Comparison of ENCODE assay signal across 2 cellular contexts in genomic region chr1:40715660-40716059, GRCh38.
A peak's percentile ranks its signal among the peaks of the same experiment; 100 is the strongest.
TF ChIP-seq lines count a peak whose summit lies in the region.

No MANE protein-coding gene starts in this region.

TF ChIP-seq in A549, 52 proteins besides CTCF, POLR2A, EP300 and RAD21:
- TF ChIP-seq, protein P1, sequence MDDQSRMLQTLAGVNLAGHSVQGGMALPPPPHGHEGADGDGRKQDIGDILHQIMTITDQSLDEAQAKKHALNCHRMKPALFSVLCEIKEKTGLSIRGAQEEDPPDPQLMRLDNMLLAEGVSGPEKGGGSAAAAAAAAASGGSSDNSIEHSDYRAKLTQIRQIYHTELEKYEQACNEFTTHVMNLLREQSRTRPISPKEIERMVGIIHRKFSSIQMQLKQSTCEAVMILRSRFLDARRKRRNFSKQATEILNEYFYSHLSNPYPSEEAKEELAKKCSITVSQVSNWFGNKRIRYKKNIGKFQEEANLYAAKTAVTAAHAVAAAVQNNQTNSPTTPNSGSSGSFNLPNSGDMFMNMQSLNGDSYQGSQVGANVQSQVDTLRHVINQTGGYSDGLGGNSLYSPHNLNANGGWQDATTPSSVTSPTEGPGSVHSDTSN (IDR thresholded peaks at IDR 0.05): no peak
TF ChIP-seq in A549: peak in this region for 0.

TF ChIP-seq in liver, 16 proteins besides CTCF, POLR2A, EP300 and RAD21 (continued from another document):
- TF ChIP-seq MAX (IDR thresholded peaks at IDR 0.05): no peak
- TF ChIP-seq RXRA (IDR thresholded peaks at IDR 0.05): peak; percentile 71 to 74
- peak; percentile 62 to 65 for TF ChIP-seq HNF4A (conservative IDR thresholded peaks at IDR 0.05)
- TF ChIP-seq FOXA2 (IDR thresholded peaks at IDR 0.05): peak; percentile 15
- TF ChIP-seq ATF3 (IDR thresholded peaks at IDR 0.05): no peak
- TF ChIP-seq NR2F2 (IDR thresholded peaks at IDR 0.05): peak; percentile 30
- no peak for TF ChIP-seq FOXA1 (IDR thresholded peaks at IDR 0.05)
- TF ChIP-seq EGR1 (IDR thresholded peaks at IDR 0.05; ENCODE audit: low read depth in 2 of 2): no peak
- no peak for TF ChIP-seq GABPA (IDR thresholded peaks at IDR 0.05 in 1 of 2, conservative IDR thresholded peaks at IDR 0.05 in 1 of 2)
- TF ChIP-seq ZBTB33 (IDR thresholded peaks at IDR 0.05): no peak
- TF ChIP-seq YY1 (IDR thresholded peaks at IDR 0.05): peak; percentile 22
- TF ChIP-seq JUND (IDR thresholded peaks at IDR 0.05): peak in 1 of 2 donors; percentile 33
- TF ChIP-seq, protein P2, sequence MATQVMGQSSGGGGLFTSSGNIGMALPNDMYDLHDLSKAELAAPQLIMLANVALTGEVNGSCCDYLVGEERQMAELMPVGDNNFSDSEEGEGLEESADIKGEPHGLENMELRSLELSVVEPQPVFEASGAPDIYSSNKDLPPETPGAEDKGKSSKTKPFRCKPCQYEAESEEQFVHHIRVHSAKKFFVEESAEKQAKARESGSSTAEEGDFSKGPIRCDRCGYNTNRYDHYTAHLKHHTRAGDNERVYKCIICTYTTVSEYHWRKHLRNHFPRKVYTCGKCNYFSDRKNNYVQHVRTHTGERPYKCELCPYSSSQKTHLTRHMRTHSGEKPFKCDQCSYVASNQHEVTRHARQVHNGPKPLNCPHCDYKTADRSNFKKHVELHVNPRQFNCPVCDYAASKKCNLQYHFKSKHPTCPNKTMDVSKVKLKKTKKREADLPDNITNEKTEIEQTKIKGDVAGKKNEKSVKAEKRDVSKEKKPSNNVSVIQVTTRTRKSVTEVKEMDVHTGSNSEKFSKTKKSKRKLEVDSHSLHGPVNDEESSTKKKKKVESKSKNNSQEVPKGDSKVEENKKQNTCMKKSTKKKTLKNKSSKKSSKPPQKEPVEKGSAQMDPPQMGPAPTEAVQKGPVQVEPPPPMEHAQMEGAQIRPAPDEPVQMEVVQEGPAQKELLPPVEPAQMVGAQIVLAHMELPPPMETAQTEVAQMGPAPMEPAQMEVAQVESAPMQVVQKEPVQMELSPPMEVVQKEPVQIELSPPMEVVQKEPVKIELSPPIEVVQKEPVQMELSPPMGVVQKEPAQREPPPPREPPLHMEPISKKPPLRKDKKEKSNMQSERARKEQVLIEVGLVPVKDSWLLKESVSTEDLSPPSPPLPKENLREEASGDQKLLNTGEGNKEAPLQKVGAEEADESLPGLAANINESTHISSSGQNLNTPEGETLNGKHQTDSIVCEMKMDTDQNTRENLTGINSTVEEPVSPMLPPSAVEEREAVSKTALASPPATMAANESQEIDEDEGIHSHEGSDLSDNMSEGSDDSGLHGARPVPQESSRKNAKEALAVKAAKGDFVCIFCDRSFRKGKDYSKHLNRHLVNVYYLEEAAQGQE (IDR thresholded peaks at IDR 0.05): no peak
- peak; percentile 9 for TF ChIP-seq HNF4G (IDR thresholded peaks at IDR 0.05)
- TF ChIP-seq TAF1 (conservative IDR thresholded peaks at IDR 0.05): peak; percentile 42
